In genomic region chr10:94439275-94439861, GRCh38 we compare ENCODE assay signal across 10 cellular contexts. TPM values are rescaled to one million over a fixed set of nuclear protein-coding genes. Genes with fewer than 3 reads are reported as not detected.
DNase-seq lines count a peak whose midpoint lies in the region; ATAC-seq and TF ChIP-seq lines count a peak whose summit lies in the region.
"Had no signal": no experiment of that assay in that cellular context is flagged by ENCODE, and none has a peak within 500 bp of the region (broad histone marks: within the 10 kb centered on the region; RNA-seq: fewer than 3 reads in every experiment).

No MANE protein-coding gene starts in this region.

- TF ChIP-seq CTCF in chondrocyte (IDR thresholded peaks at IDR 0.05) (peak; percentile 71), HFFc6 (IDR thresholded peaks at IDR 0.05) (no peak; the same call in 1 of the 2 replicates)

- no peak for ATAC-seq in HG03571 (IDR thresholded peaks at IDR 0.05; ENCODE audit: unreplicated experiment)

- CTCF ChIA-PET in activated CD4-positive, alpha-beta memory T cell treated with anti-CD3 and anti-CD28 coated beads for 36 hours (lab: Charles Lee), result interaction anchor here (0.9 kb wide), 1 partner anchor 9 kb away, joined by 3 read pairs; no protein-coding TSS in a partner anchor

- H3K4me1 Mint-ChIP-seq in chondrocyte (ENCODE audit: low read depth) (peaks cover 61% of the 10 kb centered on the region), HFFc6 (ENCODE audit: low read depth) (no peaks in the 10 kb centered on the region)
- H3K4me1 Mint-ChIP-seq in activated CD4-positive, alpha-beta memory T cell treated with anti-CD3 and anti-CD28 coated beads for 36 hours (ENCODE audit: low read depth), result no peaks in the 10 kb centered on the region

- no peaks in the 10 kb centered on the region for H3K27me3 Mint-ChIP-seq in chondrocyte (ENCODE audit: low read depth)
- H3K27me3 Mint-ChIP-seq in HFFc6 (ENCODE audit: insufficient read depth), result no peaks in the 10 kb centered on the region
- H3K27me3 Mint-ChIP-seq in activated CD4-positive, alpha-beta memory T cell treated with anti-CD3 and anti-CD28 coated beads for 36 hours, result peaks cover 8% of the 10 kb centered on the region

- POLR2A ChIA-PET in activated CD4-positive, alpha-beta memory T cell treated with anti-CD3 and anti-CD28 coated beads for 36 hours (lab: Charles Lee), result no interaction called here

- DNase-seq in D341Med (ENCODE audit: low spot score) (peak; percentile 22), HUDEP-2 (lab: John Stamatoyannopoulos, UW; ENCODE audit: unreplicated experiment in 76 of 76) (peak in 56 of 76 experiments; percentile 3 to 64 (median 28)), chondrocyte (ENCODE audit: low spot score) (no peak), left kidney (ENCODE audit: low read depth, low spot score) (peak; percentile 12), HFFc6 (no peak), DMS114 treated with DMSO at 0.1 percent for 48 hours (lab: John Stamatoyannopoulos, UW; ENCODE audit: unreplicated experiment) (no peak)
- no peak for DNase-seq in activated CD4-positive, alpha-beta memory T cell treated with anti-CD3 and anti-CD28 coated beads for 36 hours
- DNase-seq: activated CD8-positive, alpha-beta memory T cell treated with anti-CD3 and anti-CD28 coated beads, Interleukin-2, amount 50 U/mL, for 4 hours; NCI-H1105 treated with DMSO at 0.1 percent for 48 hours had no signal

- peaks cover 15% of the 10 kb centered on the region for H3K9me3 Mint-ChIP-seq in chondrocyte (ENCODE audit: low read depth)
- peaks cover 16% of the 10 kb centered on the region for H3K9me3 Mint-ChIP-seq in HFFc6
- peaks cover 4% of the 10 kb centered on the region for H3K9me3 Mint-ChIP-seq in activated CD4-positive, alpha-beta memory T cell treated with anti-CD3 and anti-CD28 coated beads for 36 hours

- H3K4me3 Mint-ChIP-seq in chondrocyte (ENCODE audit: unreplicated experiment) (no peak overlapping the region), HFFc6 (no peak overlapping the region)
- no peak overlapping the region for H3K4me3 Mint-ChIP-seq in activated CD4-positive, alpha-beta memory T cell treated with anti-CD3 and anti-CD28 coated beads for 36 hours

- H3K27ac Mint-ChIP-seq in chondrocyte (ENCODE audit: unreplicated experiment) (peak overlapping the region; percentile 17), HFFc6 (no peak overlapping the region)
- H3K27ac Mint-ChIP-seq in activated CD4-positive, alpha-beta memory T cell treated with anti-CD3 and anti-CD28 coated beads for 36 hours, result no peak overlapping the region

- intact Hi-C loops in activated CD4-positive, alpha-beta memory T cell treated with anti-CD3 and anti-CD28 coated beads for 36 hours (cut with micrococcal nuclease), result no loop called here

- peaks cover 8% of the 10 kb centered on the region for H3K36me3 Mint-ChIP-seq in chondrocyte (ENCODE audit: low read depth)
- peaks cover 19% of the 10 kb centered on the region for H3K36me3 Mint-ChIP-seq in HFFc6 (ENCODE audit: low read depth)
- H3K36me3 Mint-ChIP-seq in activated CD4-positive, alpha-beta memory T cell treated with anti-CD3 and anti-CD28 coated beads for 36 hours, result peaks cover 3% of the 10 kb centered on the region

RNA-seq across cellular contexts. Expression of gene TBC1D12, which starts 37.0 kb away (rescaled TPM):
- 23.2 to 38.4 TPM (median 26.3 TPM) in 3 replicates for total RNA-seq in chondrocyte
- 1 to 10 TPM; 4.9 to 7.1 (median 5.4) TPM for total RNA-seq in HFFc6 (2021; fragmentation: NEBNext Ultra II Directional; extraction: Animal tissue kit (Norgen Biotek cat#: 25700))
- total RNA-seq in activated CD4-positive, alpha-beta memory T cell treated with anti-CD3 and anti-CD28 coated beads for 36 hours, result under 1 TPM; 0.58 to 0.62 TPM

Comparison
In these comparisons a context has a peak if more than half of its experiments do, and no peak if none do; other contexts are left out.
1. DNase-seq: peak in D341Med (single experiment), HUDEP-2 (56 of 76) and left kidney (single experiment); none in chondrocyte (single experiment), HFFc6 (single experiment), activated CD4-positive, alpha-beta memory T cell treated with anti-CD3 and anti-CD28 coated beads for 36 hours (single experiment) and DMS114 treated with DMSO at 0.1 percent for 48 hours (single experiment).